22 cellular contexts compared by ENCODE assay signal in the genomic region with DNA sequence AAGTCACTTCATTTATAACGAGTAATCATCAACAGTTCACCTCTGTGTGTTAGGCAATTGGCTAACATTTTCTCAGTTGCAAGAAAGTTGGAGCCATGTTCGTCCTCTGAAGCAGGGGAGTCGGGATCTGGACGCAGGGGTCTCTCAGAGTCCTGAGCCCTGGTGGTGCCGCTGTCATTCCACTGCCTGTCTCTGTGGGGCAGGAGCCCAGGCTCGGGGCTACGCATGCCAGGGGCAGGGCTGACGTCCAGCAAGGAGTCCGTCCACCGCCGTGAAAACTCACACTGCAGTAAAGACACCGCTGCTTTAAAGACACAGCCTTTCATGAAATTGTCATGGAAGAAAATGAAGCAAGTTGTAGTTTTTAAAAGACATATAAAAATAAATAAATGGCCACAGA.
"Had no signal": no experiment of that assay in that cellular context is flagged by ENCODE, and none has a peak within 500 bp of the region (broad histone marks: within the 10 kb centered on the region; RNA-seq: fewer than 3 reads in every experiment).

No MANE protein-coding gene starts in this region.

- H3K9me3 ChIP-seq: esophagus muscularis mucosa, gastroesophageal sphincter, pancreas, psoas muscle, tibial artery, upper lobe of left lung, uterus had no signal

- H3K4me1 Mint-ChIP-seq: naive B cell; stimulated activated memory B cell treated with anti-CD40 and anti-IgM and Interleukin-4, amounts not matched to agents 10 μg/mL and 1 μg/mL and 100 μg/mL, for 72 hours had no signal

- H3K27ac ChIP-seq: epithelial cell of prostate, esophagus muscularis mucosa, gastroesophageal sphincter, pancreas, psoas muscle, spleen, tibial artery, upper lobe of left lung, uterus had no signal

- H3K36me3 Mint-ChIP-seq: naive B cell; stimulated activated memory B cell treated with anti-CD40 and anti-IgM and Interleukin-4, amounts not matched to agents 10 μg/mL and 1 μg/mL and 100 μg/mL, for 72 hours had no signal

- H3K27me3 ChIP-seq: esophagus muscularis mucosa, gastroesophageal sphincter, spleen, tibial artery, upper lobe of left lung, uterus had no signal

- H3K4me3 ChIP-seq: esophagus muscularis mucosa, gastroesophageal sphincter, lung, pancreas, psoas muscle, spleen, tibial artery, upper lobe of left lung, uterus had no signal

- H3K27ac Mint-ChIP-seq: naive B cell; nephron progenitor cell; stimulated activated memory B cell treated with anti-CD40 and anti-IgM and Interleukin-4, amounts not matched to agents 10 μg/mL and 1 μg/mL and 100 μg/mL, for 72 hours; stimulated activated naive CD8-positive, alpha-beta T cell treated with anti-CD3 and anti-CD28 coated beads, Interleukin-15, Interleukin-2, amounts not matched to agents 100 ng/mL and 50 ng/mL, for 24 hours had no signal

- H3K4me3 Mint-ChIP-seq: naive B cell; nephron progenitor cell; stimulated activated memory B cell treated with anti-CD40 and anti-IgM and Interleukin-4, amounts not matched to agents 10 μg/mL and 1 μg/mL and 100 μg/mL, for 72 hours; stimulated activated naive CD8-positive, alpha-beta T cell treated with anti-CD3 and anti-CD28 coated beads, Interleukin-15, Interleukin-2, amounts not matched to agents 100 ng/mL and 50 ng/mL, for 24 hours had no signal

- H3K27me3 Mint-ChIP-seq: naive B cell; stimulated activated memory B cell treated with anti-CD40 and anti-IgM and Interleukin-4, amounts not matched to agents 10 μg/mL and 1 μg/mL and 100 μg/mL, for 72 hours; stimulated activated naive CD8-positive, alpha-beta T cell treated with anti-CD3 and anti-CD28 coated beads, Interleukin-15, Interleukin-2, amounts not matched to agents 100 ng/mL and 50 ng/mL, for 24 hours had no signal

- H3K9me3 Mint-ChIP-seq: nephron progenitor cell had no signal

- H3K4me1 ChIP-seq: gastroesophageal sphincter, pancreas, psoas muscle, spleen, tibial artery, upper lobe of left lung, uterus had no signal

- DNase-seq: effector memory CD4-positive, alpha-beta T cell; kidney; left cardiac atrium; left ventricle myocardium superior; naive B cell; psoas muscle; spleen; stimulated activated CD4-positive, alpha-beta T cell treated with anti-CD3 and anti-CD28 coated beads, Interleukin-15, amount 100 ng/mL, for 24 hours; stimulated activated CD4-positive, alpha-beta T cell treated with anti-CD3 and anti-CD28 coated beads, Interleukin-1b, Interleukin-23, amount 100 ng/mL, for 48 hours; stimulated activated CD4-positive, alpha-beta T cell treated with anti-CD3 and anti-CD28 coated beads, Interleukin-4, amount 100 ng/mL, for 24 hours; tibial artery; uterus had no signal

- H3K36me3 ChIP-seq: esophagus muscularis mucosa, gastroesophageal sphincter, pancreas, spleen, tibial artery, upper lobe of left lung, uterus had no signal

- ATAC-seq: gastroesophageal sphincter, left cardiac atrium, left ventricle myocardium superior, psoas muscle, sciatic nerve had no signal
